In the genomic region with DNA sequence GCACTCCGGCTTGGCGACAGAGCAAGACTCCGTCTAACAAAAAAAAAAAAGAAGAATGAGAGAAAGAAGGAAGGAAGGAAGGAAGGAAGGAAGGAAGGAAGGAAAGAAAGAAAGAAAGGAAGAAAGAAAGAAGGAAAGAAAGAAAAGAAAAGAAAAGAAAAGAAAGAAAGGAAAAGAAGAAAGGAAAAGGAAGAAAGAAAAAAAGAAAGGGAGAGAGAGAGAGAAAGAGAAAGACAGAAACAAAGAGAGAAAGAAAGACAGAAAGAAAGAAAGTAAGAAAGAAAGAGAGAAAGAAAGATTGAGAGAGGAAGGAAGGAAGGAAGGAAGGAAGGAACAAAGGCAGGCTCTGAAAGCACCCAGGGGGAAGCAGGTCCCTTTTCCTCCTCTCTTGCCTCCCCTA, we compare ENCODE assay signal across 26 cellular contexts.
DNase-seq lines count a peak whose midpoint lies in the region; ATAC-seq and TF ChIP-seq lines count a peak whose summit lies in the region.
"Had no signal": no experiment of that assay in that cellular context is flagged by ENCODE, and none has a peak within 500 bp of the region (broad histone marks: within the 10 kb centered on the region; RNA-seq: fewer than 3 reads in every experiment).

No MANE protein-coding gene starts in this region.

- peaks cover 1 to 2% of the 10 kb centered on the region in 2 donors for H3K9me3 Mint-ChIP-seq in activated T-cell treated with anti-CD3 and anti-CD28 coated beads, Interleukin-2, amount 50 U/mL, for 72 hours
- H3K9me3 Mint-ChIP-seq in CD4-positive, alpha-beta T cell = no peaks in the 10 kb centered on the region
- H3K9me3 Mint-ChIP-seq in activated CD4-positive, alpha-beta memory T cell treated with anti-CD3 and anti-CD28 coated beads for 36 hours = no peaks in the 10 kb centered on the region
- H3K9me3 Mint-ChIP-seq: neural progenitor cell had no signal

- POLR2A ChIA-PET in CD4-positive, alpha-beta T cell (lab: Charles Lee) = interaction anchor here (1.1 to 1.7 kb wide), 5 partner anchors 11 to 125 kb away, joined by 3 to 4 read pairs (median 4); no protein-coding TSS in a partner anchor
- POLR2A ChIA-PET in activated CD4-positive, alpha-beta memory T cell treated with anti-CD3 and anti-CD28 coated beads for 36 hours (lab: Charles Lee) = no interaction called here

- H2BK5ac ChIP-seq in mesenchymal stem cell (ENCODE audit: low read depth, low read length, poor library complexity, severe bottlenecking) = no peak overlapping the region

- TF ChIP-seq CTCF in CD4-positive, alpha-beta T cell (IDR thresholded peaks at IDR 0.05) = no peak

- H3K23ac ChIP-seq in mesenchymal stem cell (ENCODE audit: low read length in 2 of 2) = no peak overlapping the region

- no peaks in the 10 kb centered on the region for H3K36me3 ChIP-seq in mesenchymal stem cell (ENCODE audit: control insufficient read depth in 1 of 2, insufficient read depth in 2 of 2, low read depth in 1 of 2, low read length in 2 of 2)
- H3K36me3 ChIP-seq: neural progenitor cell, thoracic aorta had no signal

- H3K9me3 ChIP-seq in CD4-positive, alpha-beta T cell (ENCODE audit: control insufficient read depth, low read length) = no peaks in the 10 kb centered on the region
- no peaks in the 10 kb centered on the region for H3K9me3 ChIP-seq in mesenchymal stem cell (ENCODE audit: control insufficient read depth, low read length)
- H3K9me3 ChIP-seq: Caco-2, thoracic aorta had no signal

- no peaks in the 10 kb centered on the region for H3K27me3 Mint-ChIP-seq in activated T-cell treated with anti-CD3 and anti-CD28 coated beads, Interleukin-2, amount 50 U/mL, for 72 hours (ENCODE audit: low read depth)
- no peaks in the 10 kb centered on the region for H3K27me3 Mint-ChIP-seq in CD4-positive, alpha-beta T cell
- no peaks in the 10 kb centered on the region for H3K27me3 Mint-ChIP-seq in activated CD4-positive, alpha-beta memory T cell treated with anti-CD3 and anti-CD28 coated beads for 36 hours

- no peak overlapping the region for H4K8ac ChIP-seq in mesenchymal stem cell (ENCODE audit: low read length)

- no peak overlapping the region for H2AFZ ChIP-seq in mesenchymal stem cell (ENCODE audit: low read depth, low read length)
- H2AFZ ChIP-seq: GM23248, neural progenitor cell, parathyroid adenoma had no signal

- ATAC-seq in activated T-cell treated with anti-CD3 and anti-CD28 coated beads, Interleukin-2, amount 50 U/mL, for 72 hours (replicated peaks in 1 of 2) = no peak
- ATAC-seq in CD4-positive, alpha-beta T cell (ENCODE audit: poor library complexity) = no peak
- ATAC-seq in HG03039 (IDR thresholded peaks at IDR 0.05; ENCODE audit: unreplicated experiment) = no peak
- ATAC-seq: Right ventricle myocardium inferior, SK-N-SH treated with all-trans-retinoic acid at 6 μM for 48 hours had no signal

- no peak overlapping the region for H2BK120ac ChIP-seq in mesenchymal stem cell (ENCODE audit: low read depth, low read length)

- intact Hi-C loops in CD4-positive, alpha-beta T cell (cut with DNase I, micrococcal nuclease) = loop anchor here in 1 of 2 experiments (5.0 kb wide), 1 partner anchor 335 kb away; the partner anchor contains the start of gene GATB
- intact Hi-C loops in activated CD4-positive, alpha-beta memory T cell treated with anti-CD3 and anti-CD28 coated beads for 36 hours (cut with micrococcal nuclease) = no loop called here

- H3K4me3 Mint-ChIP-seq in activated T-cell treated with anti-CD3 and anti-CD28 coated beads, Interleukin-2, amount 50 U/mL, for 72 hours = no peak overlapping the region
- H3K4me3 Mint-ChIP-seq in CD4-positive, alpha-beta T cell = no peak overlapping the region
- H3K4me3 Mint-ChIP-seq in activated CD4-positive, alpha-beta memory T cell treated with anti-CD3 and anti-CD28 coated beads for 36 hours = no peak overlapping the region
- H3K4me3 Mint-ChIP-seq: activated T-helper 1 cell treated with anti-CD3 and anti-CD28 coated beads, Interleukin-12 subunit alpha, Interleukin-12 subunit beta, Interleukin-2, Interleukin-4 antibody, amounts not matched to agents 30 ng/mL and 10 ng/mL and 1 ng/mL, durations not matched to agents 14 hours and 24 hours and 36 hours; neural progenitor cell had no signal

- H4K91ac ChIP-seq in mesenchymal stem cell (ENCODE audit: low read length) = no peak overlapping the region

- no peaks in the 10 kb centered on the region for H3K27me3 ChIP-seq in CD4-positive, alpha-beta T cell (ENCODE audit: control insufficient read depth, insufficient read depth, low read length)
- H3K27me3 ChIP-seq in mesenchymal stem cell (ENCODE audit: control insufficient read depth in 1 of 2, insufficient read depth in 1 of 2, low read length in 2 of 2) = no peaks in the 10 kb centered on the region
- H3K27me3 ChIP-seq: neural progenitor cell had no signal

- H3K79me1 ChIP-seq in mesenchymal stem cell (replicated peaks; ENCODE audit: low read length, poor library complexity, severe bottlenecking) = no peaks in the 10 kb centered on the region

- no peak overlapping the region for H2BK12ac ChIP-seq in mesenchymal stem cell (ENCODE audit: low read length in 2 of 2)

- H3K4me1 Mint-ChIP-seq in activated T-cell treated with anti-CD3 and anti-CD28 coated beads, Interleukin-2, amount 50 U/mL, for 72 hours (ENCODE audit: low read depth) = peaks cover 83% of the 10 kb centered on the region
- peaks cover 91% of the 10 kb centered on the region for H3K4me1 Mint-ChIP-seq in CD4-positive, alpha-beta T cell (ENCODE audit: low read depth)
- peaks cover 80% of the 10 kb centered on the region for H3K4me1 Mint-ChIP-seq in activated CD4-positive, alpha-beta memory T cell treated with anti-CD3 and anti-CD28 coated beads for 36 hours (ENCODE audit: low read depth)

- H3K4ac ChIP-seq in mesenchymal stem cell (ENCODE audit: low read depth in 1 of 2, low read length in 2 of 2) = no peak overlapping the region

- peak overlapping the region; percentile 47 for H2AK5ac ChIP-seq in mesenchymal stem cell (ENCODE audit: low read length, severe bottlenecking)

- peaks cover 9% of the 10 kb centered on the region for H3K4me1 ChIP-seq in mesenchymal stem cell (ENCODE audit: control insufficient read depth, insufficient read depth, low read depth, low read length)
- H3K4me1 ChIP-seq: neural progenitor cell, parathyroid adenoma had no signal

- H3K4me2 ChIP-seq in mesenchymal stem cell (ENCODE audit: low read length, poor library complexity, severe bottlenecking) = no peak overlapping the region
- H3K4me2 ChIP-seq: neural progenitor cell had no signal

- H3K18ac ChIP-seq in mesenchymal stem cell (ENCODE audit: low read depth in 1 of 2, low read length in 2 of 2) = no peak overlapping the region

- WGBS in mesenchymal stem cell = 97% methylated on average over 3 of the region's 3 CpGs

- H2BK15ac ChIP-seq in mesenchymal stem cell (ENCODE audit: low read depth, poor library complexity, severe bottlenecking) = no peak overlapping the region

- no peak overlapping the region for H3K14ac ChIP-seq in mesenchymal stem cell (ENCODE audit: low read length in 2 of 2)

- no peak overlapping the region for H3K4me3 ChIP-seq in mesenchymal stem cell (ENCODE audit: insufficient read depth in 1 of 2, low read depth in 1 of 2, low read length in 2 of 2)
- H3K4me3 ChIP-seq: coronary artery, GM23248, neural progenitor cell, skin epidermis, thoracic aorta had no signal

- H3K27ac Mint-ChIP-seq in activated T-cell treated with anti-CD3 and anti-CD28 coated beads, Interleukin-2, amount 50 U/mL, for 72 hours = peak overlapping the region; percentile 74
- H3K27ac Mint-ChIP-seq in CD4-positive, alpha-beta T cell = peak overlapping the region; percentile 95
- peak overlapping the region; percentile 53 for H3K27ac Mint-ChIP-seq in activated CD4-positive, alpha-beta memory T cell treated with anti-CD3 and anti-CD28 coated beads for 36 hours
- H3K27ac Mint-ChIP-seq: activated T-helper 1 cell treated with anti-CD3 and anti-CD28 coated beads, Interleukin-12 subunit alpha, Interleukin-12 subunit beta, Interleukin-2, Interleukin-4 antibody, amounts not matched to agents 30 ng/mL and 10 ng/mL and 1 ng/mL, durations not matched to agents 14 hours and 24 hours and 36 hours; neural progenitor cell had no signal

- peaks cover 2% of the 10 kb centered on the region in 2 donors for H3K36me3 Mint-ChIP-seq in activated T-cell treated with anti-CD3 and anti-CD28 coated beads, Interleukin-2, amount 50 U/mL, for 72 hours (ENCODE audit: insufficient read depth in 2 of 2)
- H3K36me3 Mint-ChIP-seq in CD4-positive, alpha-beta T cell (ENCODE audit: low read depth) = peaks cover 5% of the 10 kb centered on the region
- peaks cover 4% of the 10 kb centered on the region for H3K36me3 Mint-ChIP-seq in activated CD4-positive, alpha-beta memory T cell treated with anti-CD3 and anti-CD28 coated beads for 36 hours
- H3K36me3 Mint-ChIP-seq: neural progenitor cell had no signal

- CTCF ChIA-PET in CD4-positive, alpha-beta T cell (lab: Charles Lee) = interaction anchor here (0.7 kb wide), 1 partner anchor 187 kb away, joined by 3 read pairs; no protein-coding TSS in a partner anchor
- CTCF ChIA-PET in activated CD4-positive, alpha-beta memory T cell treated with anti-CD3 and anti-CD28 coated beads for 36 hours (lab: Charles Lee) = no interaction called here

- no peak overlapping the region for H3K27ac ChIP-seq in CD4-positive, alpha-beta T cell (ENCODE audit: low read depth, low read length)
- H3K27ac ChIP-seq in mesenchymal stem cell (ENCODE audit: low read length, poor library complexity, severe bottlenecking) = no peak overlapping the region
- H3K27ac ChIP-seq: coronary artery, GM23248, neural progenitor cell, parathyroid adenoma, thoracic aorta had no signal

- no peak overlapping the region for H3K9ac ChIP-seq in mesenchymal stem cell (ENCODE audit: low read length)
- H3K9ac ChIP-seq: GM23248, neural progenitor cell, parathyroid adenoma had no signal

- DNase-seq in activated T-cell treated with anti-CD3 and anti-CD28 coated beads, Interleukin-2, amount 50 U/mL, for 72 hours = no peak
- DNase-seq in activated T-cell treated with anti-CD3 and anti-CD28 coated beads, Interleukin-2, amount 50 U/mL, for 48 hours = no peak
- no peak for DNase-seq in CD4-positive, alpha-beta T cell
- DNase-seq in activated CD4-positive, alpha-beta memory T cell treated with anti-CD3 and anti-CD28 coated beads for 36 hours = no peak
- DNase-seq in mesenchymal stem cell (no peak), mucosa of gallbladder (ENCODE audit: low spot score) (no peak)
- DNase-seq: AML-193; Caco-2; effector CD8-positive, alpha-beta T cell; erythroblast; GDM1; GM23248; mammary epithelial cell; NCI-H1436 treated with DMSO at 0.1 percent for 48 hours; NCI-H2107; stimulated activated naive CD4-positive, alpha-beta T cell treated with Interleukin-2 at 50 U/mL for 16 hours; T-helper 9 cell had no signal
